Comparison of ENCODE assay signal across 14 cellular contexts in genomic region chr1:213892471-213892870, GRCh38.
DNase-seq lines count a peak whose midpoint lies in the region; ATAC-seq and TF ChIP-seq lines count a peak whose summit lies in the region.
"Had no signal": no experiment of that assay in that cellular context is flagged by ENCODE, and none has a peak within 500 bp of the region (broad histone marks: within the 10 kb centered on the region; RNA-seq: fewer than 3 reads in every experiment).

No MANE protein-coding gene starts in this region.

- H3K4me3 ChIP-seq in right atrium auricular region (no peak overlapping the region), SJCRH30 (peak overlapping the region; percentile 9; the same call in 1 of the 2 replicates), hepatocyte (no peak overlapping the region)
- H3K4me3 ChIP-seq: BLaER1 treated with 17β-estradiol and CSF1 and Interleukin-3, amounts not matched to agents 10 nM and 100 nM; GM12878 had no signal

- H3K36me3 ChIP-seq in right atrium auricular region (no peaks in the 10 kb centered on the region), SJCRH30 (no peaks in the 10 kb centered on the region), hepatocyte (replicated peaks; ENCODE audit: insufficient read depth, low read depth) (no peaks in the 10 kb centered on the region)
- H3K36me3 ChIP-seq: BLaER1 treated with 17β-estradiol and CSF1 and Interleukin-3, amounts not matched to agents 10 nM and 100 nM had no signal

- H3K9me3 ChIP-seq in right atrium auricular region (no peaks in the 10 kb centered on the region), SJCRH30 (replicated peaks) (no peaks in the 10 kb centered on the region; the same call in none of the 2 replicates), hepatocyte (ENCODE audit: low read depth) (no peaks in the 10 kb centered on the region)

- no peak for DNase-seq in Right ventricle myocardium superior
- DNase-seq in right atrium auricular region (ENCODE audit: low spot score): no peak
- no peak for DNase-seq in SJCRH30
- no peak for DNase-seq in hepatocyte (ENCODE audit: low spot score)
- no peak for DNase-seq in activated CD4-positive, alpha-beta T cell treated with anti-CD3 and anti-CD28 coated beads, Interleukin-2, amount 50 U/mL, for 1 hour
- DNase-seq in type B pancreatic cell (ENCODE audit: extremely low spot score, unreplicated experiment): no peak
- no peak for DNase-seq in EL
- DNase-seq: Calu3; CD8-positive, alpha-beta T cell; DMS79 treated with DMSO at 0.1 percent for 48 hours; H9 had no signal

- intact Hi-C loops in Right ventricle myocardium superior (cut with DNase I): no loop called here

- H4K20me1 ChIP-seq in hepatocyte (ENCODE audit: insufficient read depth, poor library complexity, severe bottlenecking): no peaks in the 10 kb centered on the region
- H4K20me1 ChIP-seq: BLaER1 treated with 17β-estradiol and CSF1 and Interleukin-3, amounts not matched to agents 10 nM and 100 nM had no signal

- no peak for TF ChIP-seq CTCF in right atrium auricular region (IDR thresholded peaks at IDR 0.05)
- no peak for TF ChIP-seq CTCF in hepatocyte (IDR thresholded peaks at IDR 0.05; ENCODE audit: poor library complexity)
- TF ChIP-seq CTCF in type B pancreatic cell (conservative IDR thresholded peaks at IDR 0.05): no peak

- H3K9me2 ChIP-seq in hepatocyte (replicated peaks; ENCODE audit: insufficient read depth): no peaks in the 10 kb centered on the region

- H3K27me3 ChIP-seq in right atrium auricular region: no peaks in the 10 kb centered on the region
- peaks cover 3% of the 10 kb centered on the region; the same call in 1 of the 2 replicates for H3K27me3 ChIP-seq in SJCRH30
- no peaks in the 10 kb centered on the region for H3K27me3 ChIP-seq in hepatocyte
- H3K27me3 ChIP-seq: BLaER1 treated with 17β-estradiol and CSF1 and Interleukin-3, amounts not matched to agents 10 nM and 100 nM had no signal

- no peak overlapping the region for H3K27ac ChIP-seq in right atrium auricular region
- H3K27ac ChIP-seq in SJCRH30: no peak overlapping the region
- no peak overlapping the region for H3K27ac ChIP-seq in hepatocyte
- H3K27ac ChIP-seq: BLaER1 treated with 17β-estradiol and CSF1 and Interleukin-3, amounts not matched to agents 10 nM and 100 nM had no signal

- H3K4me2 ChIP-seq in hepatocyte: peak overlapping the region; percentile 3
- H3K4me2 ChIP-seq: BLaER1 treated with 17β-estradiol and CSF1 and Interleukin-3, amounts not matched to agents 10 nM and 100 nM had no signal

- H3K4me3 Mint-ChIP-seq in type B pancreatic cell: no peak overlapping the region
- H3K4me3 Mint-ChIP-seq: B cell; CD8-positive, alpha-beta T cell; H9 had no signal

- no peaks in the 10 kb centered on the region for H3K27me3 Mint-ChIP-seq in type B pancreatic cell

- peak; percentile 89 for ATAC-seq in Right ventricle myocardium superior (ENCODE audit: poor library complexity)
- ATAC-seq: CD8-positive, alpha-beta T cell; GM12878 had no signal

- H3K79me2 ChIP-seq in hepatocyte: no peaks in the 10 kb centered on the region

- no peaks in the 10 kb centered on the region for H3K36me3 Mint-ChIP-seq in type B pancreatic cell
- H3K36me3 Mint-ChIP-seq: CD8-positive, alpha-beta T cell had no signal

- no peaks in the 10 kb centered on the region for H3K4me1 Mint-ChIP-seq in type B pancreatic cell (ENCODE audit: unreplicated experiment)
- H3K4me1 Mint-ChIP-seq: B cell, H9 had no signal

- H3K27ac Mint-ChIP-seq in type B pancreatic cell: no peak overlapping the region
- H3K27ac Mint-ChIP-seq: B cell; CD8-positive, alpha-beta T cell; H9 had no signal

- H3K9me3 Mint-ChIP-seq in type B pancreatic cell: no peaks in the 10 kb centered on the region
- H3K9me3 Mint-ChIP-seq: CD8-positive, alpha-beta T cell; H9 had no signal

- H3K4me1 ChIP-seq in right atrium auricular region (no peaks in the 10 kb centered on the region), SJCRH30 (peaks cover 15% of the 10 kb centered on the region), hepatocyte (ENCODE audit: insufficient read depth) (peaks cover 2% of the 10 kb centered on the region)
- H3K4me1 ChIP-seq: BLaER1 treated with 17β-estradiol and CSF1 and Interleukin-3, amounts not matched to agents 10 nM and 100 nM had no signal

- no peak overlapping the region for H2AFZ ChIP-seq in hepatocyte

- 64% methylated on average over 2 of the region's 2 CpGs for WGBS in hepatocyte (ENCODE audit: low lambda C conversion rate, missing lambda C conversion rate)
